In genomic region chr2:16507655-16508054, GRCh38 we compare ENCODE assay signal across 1 cellular context.
TF ChIP-seq lines count a peak whose summit lies in the region.

No MANE protein-coding gene starts in this region.

TF ChIP-seq in GM23338, 12 proteins besides CTCF, POLR2A, EP300 and RAD21 (continued from another document):
- TF ChIP-seq REST (IDR thresholded peaks at IDR 0.05; ENCODE audit: unreplicated experiment) (no peak), JUNB (IDR thresholded peaks at IDR 0.05; ENCODE audit: unreplicated experiment) (no peak), ZNF462 (CRISPR knock-in tag; IDR thresholded peaks at IDR 0.05) (no peak), STAT1 (IDR thresholded peaks at IDR 0.05; ENCODE audit: unreplicated experiment) (no peak), EZH2 (IDR thresholded peaks at IDR 0.05; ENCODE audit: low read depth, unreplicated experiment) (no peak), EZH2phosphoT487 (IDR thresholded peaks at IDR 0.05; ENCODE audit: unreplicated experiment) (no peak), CREB1 (CRISPR knock-in tag; IDR thresholded peaks at IDR 0.05; ENCODE audit: low read depth) (no peak), POLR2AphosphoS5 (IDR thresholded peaks at IDR 0.05; ENCODE audit: low read depth) (no peak), ZNF114 (CRISPR knock-in tag; IDR thresholded peaks at IDR 0.05) (no peak), ZNF331 (CRISPR knock-in tag; IDR thresholded peaks at IDR 0.05; ENCODE audit: low read depth) (no peak), ETS1 (IDR thresholded peaks at IDR 0.05) (no peak)
